In the genomic region with DNA sequence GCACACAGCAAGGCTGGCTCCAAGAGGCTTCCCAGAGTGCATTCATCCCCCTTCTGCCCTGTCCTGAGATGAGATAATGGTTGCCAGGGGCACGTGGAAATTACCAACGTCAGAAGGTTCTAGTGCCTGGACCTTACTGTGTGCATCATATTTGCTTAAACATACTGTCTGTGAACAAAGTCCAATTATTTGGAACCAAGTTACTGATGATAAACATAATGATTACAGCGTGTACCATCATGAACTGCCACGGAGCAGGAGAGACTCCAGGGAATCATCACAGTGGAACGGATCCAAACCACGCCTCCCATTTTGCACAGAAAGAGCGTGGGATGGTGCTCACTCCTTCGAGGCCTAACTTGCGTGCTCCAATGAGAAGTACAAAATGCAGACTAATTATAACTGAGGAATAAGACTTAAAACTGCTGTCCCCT, we compare ENCODE assay signal across 2 cellular contexts.
TF ChIP-seq lines count a peak whose summit lies in the region.

No MANE protein-coding gene starts in this region.

TF ChIP-seq in liver, 16 proteins besides CTCF, POLR2A, EP300 and RAD21 (continued from another document):
- TF ChIP-seq, protein P1, sequence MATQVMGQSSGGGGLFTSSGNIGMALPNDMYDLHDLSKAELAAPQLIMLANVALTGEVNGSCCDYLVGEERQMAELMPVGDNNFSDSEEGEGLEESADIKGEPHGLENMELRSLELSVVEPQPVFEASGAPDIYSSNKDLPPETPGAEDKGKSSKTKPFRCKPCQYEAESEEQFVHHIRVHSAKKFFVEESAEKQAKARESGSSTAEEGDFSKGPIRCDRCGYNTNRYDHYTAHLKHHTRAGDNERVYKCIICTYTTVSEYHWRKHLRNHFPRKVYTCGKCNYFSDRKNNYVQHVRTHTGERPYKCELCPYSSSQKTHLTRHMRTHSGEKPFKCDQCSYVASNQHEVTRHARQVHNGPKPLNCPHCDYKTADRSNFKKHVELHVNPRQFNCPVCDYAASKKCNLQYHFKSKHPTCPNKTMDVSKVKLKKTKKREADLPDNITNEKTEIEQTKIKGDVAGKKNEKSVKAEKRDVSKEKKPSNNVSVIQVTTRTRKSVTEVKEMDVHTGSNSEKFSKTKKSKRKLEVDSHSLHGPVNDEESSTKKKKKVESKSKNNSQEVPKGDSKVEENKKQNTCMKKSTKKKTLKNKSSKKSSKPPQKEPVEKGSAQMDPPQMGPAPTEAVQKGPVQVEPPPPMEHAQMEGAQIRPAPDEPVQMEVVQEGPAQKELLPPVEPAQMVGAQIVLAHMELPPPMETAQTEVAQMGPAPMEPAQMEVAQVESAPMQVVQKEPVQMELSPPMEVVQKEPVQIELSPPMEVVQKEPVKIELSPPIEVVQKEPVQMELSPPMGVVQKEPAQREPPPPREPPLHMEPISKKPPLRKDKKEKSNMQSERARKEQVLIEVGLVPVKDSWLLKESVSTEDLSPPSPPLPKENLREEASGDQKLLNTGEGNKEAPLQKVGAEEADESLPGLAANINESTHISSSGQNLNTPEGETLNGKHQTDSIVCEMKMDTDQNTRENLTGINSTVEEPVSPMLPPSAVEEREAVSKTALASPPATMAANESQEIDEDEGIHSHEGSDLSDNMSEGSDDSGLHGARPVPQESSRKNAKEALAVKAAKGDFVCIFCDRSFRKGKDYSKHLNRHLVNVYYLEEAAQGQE (IDR thresholded peaks at IDR 0.05), result peak; percentile 15
- TF ChIP-seq EGR1 (IDR thresholded peaks at IDR 0.05; ENCODE audit: low read depth in 2 of 2), result no peak
- TF ChIP-seq GABPA (IDR thresholded peaks at IDR 0.05 in 1 of 2, conservative IDR thresholded peaks at IDR 0.05 in 1 of 2), result no peak
- no peak for TF ChIP-seq TAF1 (conservative IDR thresholded peaks at IDR 0.05)
- TF ChIP-seq, protein P2, sequence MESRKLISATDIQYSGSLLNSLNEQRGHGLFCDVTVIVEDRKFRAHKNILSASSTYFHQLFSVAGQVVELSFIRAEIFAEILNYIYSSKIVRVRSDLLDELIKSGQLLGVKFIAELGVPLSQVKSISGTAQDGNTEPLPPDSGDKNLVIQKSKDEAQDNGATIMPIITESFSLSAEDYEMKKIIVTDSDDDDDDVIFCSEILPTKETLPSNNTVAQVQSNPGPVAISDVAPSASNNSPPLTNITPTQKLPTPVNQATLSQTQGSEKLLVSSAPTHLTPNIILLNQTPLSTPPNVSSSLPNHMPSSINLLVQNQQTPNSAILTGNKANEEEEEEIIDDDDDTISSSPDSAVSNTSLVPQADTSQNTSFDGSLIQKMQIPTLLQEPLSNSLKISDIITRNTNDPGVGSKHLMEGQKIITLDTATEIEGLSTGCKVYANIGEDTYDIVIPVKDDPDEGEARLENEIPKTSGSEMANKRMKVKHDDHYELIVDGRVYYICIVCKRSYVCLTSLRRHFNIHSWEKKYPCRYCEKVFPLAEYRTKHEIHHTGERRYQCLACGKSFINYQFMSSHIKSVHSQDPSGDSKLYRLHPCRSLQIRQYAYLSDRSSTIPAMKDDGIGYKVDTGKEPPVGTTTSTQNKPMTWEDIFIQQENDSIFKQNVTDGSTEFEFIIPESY (IDR thresholded peaks at IDR 0.05), result peak; percentile 89
- TF ChIP-seq, protein P3, sequence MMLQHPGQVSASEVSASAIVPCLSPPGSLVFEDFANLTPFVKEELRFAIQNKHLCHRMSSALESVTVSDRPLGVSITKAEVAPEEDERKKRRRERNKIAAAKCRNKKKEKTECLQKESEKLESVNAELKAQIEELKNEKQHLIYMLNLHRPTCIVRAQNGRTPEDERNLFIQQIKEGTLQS (IDR thresholded peaks at IDR 0.05), result no peak
- peak; percentile 84 for TF ChIP-seq SP1 (IDR thresholded peaks at IDR 0.05)

TF ChIP-seq in HepG2, 621 proteins besides CTCF, POLR2A, EP300 and RAD21 (continued from another document):
- TF ChIP-seq, protein P4, sequence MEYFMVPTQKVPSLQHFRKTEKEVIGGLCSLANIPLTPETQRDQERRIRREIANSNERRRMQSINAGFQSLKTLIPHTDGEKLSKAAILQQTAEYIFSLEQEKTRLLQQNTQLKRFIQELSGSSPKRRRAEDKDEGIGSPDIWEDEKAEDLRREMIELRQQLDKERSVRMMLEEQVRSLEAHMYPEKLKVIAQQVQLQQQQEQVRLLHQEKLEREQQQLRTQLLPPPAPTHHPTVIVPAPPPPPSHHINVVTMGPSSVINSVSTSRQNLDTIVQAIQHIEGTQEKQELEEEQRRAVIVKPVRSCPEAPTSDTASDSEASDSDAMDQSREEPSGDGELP (IDR thresholded peaks at IDR 0.05; ENCODE audit: borderline replicate concordance, low read depth), result no peak
- no peak for TF ChIP-seq ZNF879 (CRISPR knock-in tag; IDR thresholded peaks at IDR 0.05)
- no peak for TF ChIP-seq GATA4 (IDR thresholded peaks at IDR 0.05; ENCODE audit: borderline replicate concordance, low read depth)
- TF ChIP-seq NONO (IDR thresholded peaks at IDR 0.05), result no peak
- no peak for TF ChIP-seq NONO (CRISPR knock-in tag; conservative IDR thresholded peaks at IDR 0.05)
- TF ChIP-seq, protein P5, sequence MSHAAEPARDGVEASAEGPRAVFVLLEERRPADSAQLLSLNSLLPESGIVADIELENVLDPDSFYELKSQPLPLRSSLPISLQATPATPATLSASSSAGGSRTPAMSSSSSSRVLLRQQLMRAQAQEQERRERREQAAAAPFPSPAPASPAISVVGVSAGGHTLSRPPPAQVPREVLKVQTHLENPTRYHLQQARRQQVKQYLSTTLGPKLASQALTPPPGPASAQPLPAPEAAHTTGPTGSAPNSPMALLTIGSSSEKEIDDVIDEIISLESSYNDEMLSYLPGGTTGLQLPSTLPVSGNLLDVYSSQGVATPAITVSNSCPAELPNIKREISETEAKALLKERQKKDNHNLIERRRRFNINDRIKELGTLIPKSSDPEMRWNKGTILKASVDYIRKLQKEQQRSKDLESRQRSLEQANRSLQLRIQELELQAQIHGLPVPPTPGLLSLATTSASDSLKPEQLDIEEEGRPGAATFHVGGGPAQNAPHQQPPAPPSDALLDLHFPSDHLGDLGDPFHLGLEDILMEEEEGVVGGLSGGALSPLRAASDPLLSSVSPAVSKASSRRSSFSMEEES (CRISPR knock-in tag; IDR thresholded peaks at IDR 0.05), result no peak
- TF ChIP-seq RBAK (CRISPR knock-in tag; IDR thresholded peaks at IDR 0.05), result no peak
- no peak for TF ChIP-seq ZNF709 (CRISPR knock-in tag; IDR thresholded peaks at IDR 0.05)
- TF ChIP-seq MED1 (CRISPR knock-in tag; IDR thresholded peaks at IDR 0.05), result no peak
- TF ChIP-seq POLR2G (IDR thresholded peaks at IDR 0.05; ENCODE audit: low read depth, low read length), result no peak
- TF ChIP-seq, protein P6, sequence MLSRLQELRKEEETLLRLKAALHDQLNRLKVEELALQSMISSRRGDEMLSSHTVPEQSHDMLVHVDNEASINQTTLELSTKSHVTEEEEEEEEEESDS (CRISPR knock-in tag; IDR thresholded peaks at IDR 0.05; ENCODE audit: borderline replicate concordance), result no peak
- TF ChIP-seq, protein P7, sequence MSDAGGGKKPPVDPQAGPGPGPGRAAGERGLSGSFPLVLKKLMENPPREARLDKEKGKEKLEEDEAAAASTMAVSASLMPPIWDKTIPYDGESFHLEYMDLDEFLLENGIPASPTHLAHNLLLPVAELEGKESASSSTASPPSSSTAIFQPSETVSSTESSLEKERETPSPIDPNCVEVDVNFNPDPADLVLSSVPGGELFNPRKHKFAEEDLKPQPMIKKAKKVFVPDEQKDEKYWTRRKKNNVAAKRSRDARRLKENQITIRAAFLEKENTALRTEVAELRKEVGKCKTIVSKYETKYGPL (CRISPR knock-in tag; IDR thresholded peaks at IDR 0.05), result no peak
- TF ChIP-seq KDM5A (IDR thresholded peaks at IDR 0.05; ENCODE audit: borderline replicate concordance, low read length), result no peak
- TF ChIP-seq, protein P8, sequence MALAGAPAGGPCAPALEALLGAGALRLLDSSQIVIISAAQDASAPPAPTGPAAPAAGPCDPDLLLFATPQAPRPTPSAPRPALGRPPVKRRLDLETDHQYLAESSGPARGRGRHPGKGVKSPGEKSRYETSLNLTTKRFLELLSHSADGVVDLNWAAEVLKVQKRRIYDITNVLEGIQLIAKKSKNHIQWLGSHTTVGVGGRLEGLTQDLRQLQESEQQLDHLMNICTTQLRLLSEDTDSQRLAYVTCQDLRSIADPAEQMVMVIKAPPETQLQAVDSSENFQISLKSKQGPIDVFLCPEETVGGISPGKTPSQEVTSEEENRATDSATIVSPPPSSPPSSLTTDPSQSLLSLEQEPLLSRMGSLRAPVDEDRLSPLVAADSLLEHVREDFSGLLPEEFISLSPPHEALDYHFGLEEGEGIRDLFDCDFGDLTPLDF (CRISPR knock-in tag; IDR thresholded peaks at IDR 0.05), result no peak
